ENCODE assay signal across 8 cellular contexts in genomic region chr2:47904903-47905453, GRCh38. TPM values are rescaled to one million over a fixed set of nuclear protein-coding genes. Genes with fewer than 3 reads are reported as not detected.
DNase-seq lines count a peak whose midpoint lies in the region; ATAC-seq and TF ChIP-seq lines count a peak whose summit lies in the region.

No MANE protein-coding gene starts in this region.

- peak; percentile 1 for ATAC-seq in GM18511 (IDR thresholded peaks at IDR 0.05; ENCODE audit: unreplicated experiment)

- H3K4me3 Mint-ChIP-seq in glutamatergic neuron (ENCODE audit: unreplicated experiment) (peak overlapping the region; percentile 100), osteocyte (ENCODE audit: unreplicated experiment) (peak overlapping the region; percentile 96)

- H3K27me3 Mint-ChIP-seq in glutamatergic neuron (ENCODE audit: unreplicated experiment) (peaks cover 13% of the 10 kb centered on the region), osteocyte (ENCODE audit: unreplicated experiment) (no peaks in the 10 kb centered on the region)

- peaks cover 17% of the 10 kb centered on the region for H3K4me1 Mint-ChIP-seq in glutamatergic neuron (ENCODE audit: low read depth, unreplicated experiment)
- H3K4me1 Mint-ChIP-seq in osteocyte (ENCODE audit: unreplicated experiment) = peaks cover 43% of the 10 kb centered on the region

- H3K4me3 ChIP-seq in AG09309 (ENCODE audit: control insufficient read depth, low read depth, low read length) = peak overlapping the region; percentile 89

- peaks cover 13% of the 10 kb centered on the region for H3K9me3 Mint-ChIP-seq in glutamatergic neuron (ENCODE audit: unreplicated experiment)
- H3K9me3 Mint-ChIP-seq in osteocyte (ENCODE audit: unreplicated experiment) = no peaks in the 10 kb centered on the region

- DNase-seq in AG09309 (ENCODE audit: low read depth) (no peak), NAMALWA (ENCODE audit: low spot score) (peak; percentile 56), glutamatergic neuron (peak; percentile 26), osteocyte (ENCODE audit: extremely low spot score, unreplicated experiment) (no peak), NCI-H2029 treated with DMSO at 0.1 percent for 48 hours (lab: John Stamatoyannopoulos, UW) (no peak), cerebellar cortex (ENCODE audit: low spot score) (no peak)
- peak; percentile 21 for DNase-seq in activated T-helper 9 cell treated with anti-CD3 and anti-CD28 coated beads, Interleukin-2, amount 50 U/mL, for 16 hours (ENCODE audit: low read depth)

- no peak for TF ChIP-seq CTCF in AG09309 (IDR thresholded peaks at IDR 0.05; ENCODE audit: control insufficient read depth, insufficient read depth, low read depth, low read length, missing control alignments)
- no peak for TF ChIP-seq CTCF in glutamatergic neuron (IDR thresholded peaks at IDR 0.05; ENCODE audit: partially characterized antibody, unreplicated experiment)
- TF ChIP-seq CTCF in osteocyte (IDR thresholded peaks at IDR 0.05) = no peak

- H3K27ac Mint-ChIP-seq in glutamatergic neuron (ENCODE audit: unreplicated experiment) (peak overlapping the region; percentile 99), osteocyte (ENCODE audit: unreplicated experiment) (peak overlapping the region; percentile 93)

- H3K36me3 Mint-ChIP-seq in glutamatergic neuron (ENCODE audit: unreplicated experiment) (peaks cover 5% of the 10 kb centered on the region), osteocyte (ENCODE audit: unreplicated experiment) (no peaks in the 10 kb centered on the region)

RNA-seq across cellular contexts. Expression of gene FBXO11, which starts 1.3 kb away (rescaled TPM):
- total RNA-seq in glutamatergic neuron (ENCODE audit: unreplicated experiment) (135 TPM), osteocyte (70.6 and 71.5 TPM in 2 replicates)

Comparison
In these comparisons a context has a peak if more than half of its experiments do, and no peak if none do; other contexts are left out.
1. DNase-seq: peak in NAMALWA (single experiment), activated T-helper 9 cell treated with anti-CD3 and anti-CD28 coated beads, Interleukin-2, amount 50 U/mL, for 16 hours (single experiment) and glutamatergic neuron (single experiment); none in AG09309 (single experiment), osteocyte (single experiment), NCI-H2029 treated with DMSO at 0.1 percent for 48 hours (single experiment) and cerebellar cortex (single experiment).